ENCODE assay signal across 10 cellular contexts in the genomic region with DNA sequence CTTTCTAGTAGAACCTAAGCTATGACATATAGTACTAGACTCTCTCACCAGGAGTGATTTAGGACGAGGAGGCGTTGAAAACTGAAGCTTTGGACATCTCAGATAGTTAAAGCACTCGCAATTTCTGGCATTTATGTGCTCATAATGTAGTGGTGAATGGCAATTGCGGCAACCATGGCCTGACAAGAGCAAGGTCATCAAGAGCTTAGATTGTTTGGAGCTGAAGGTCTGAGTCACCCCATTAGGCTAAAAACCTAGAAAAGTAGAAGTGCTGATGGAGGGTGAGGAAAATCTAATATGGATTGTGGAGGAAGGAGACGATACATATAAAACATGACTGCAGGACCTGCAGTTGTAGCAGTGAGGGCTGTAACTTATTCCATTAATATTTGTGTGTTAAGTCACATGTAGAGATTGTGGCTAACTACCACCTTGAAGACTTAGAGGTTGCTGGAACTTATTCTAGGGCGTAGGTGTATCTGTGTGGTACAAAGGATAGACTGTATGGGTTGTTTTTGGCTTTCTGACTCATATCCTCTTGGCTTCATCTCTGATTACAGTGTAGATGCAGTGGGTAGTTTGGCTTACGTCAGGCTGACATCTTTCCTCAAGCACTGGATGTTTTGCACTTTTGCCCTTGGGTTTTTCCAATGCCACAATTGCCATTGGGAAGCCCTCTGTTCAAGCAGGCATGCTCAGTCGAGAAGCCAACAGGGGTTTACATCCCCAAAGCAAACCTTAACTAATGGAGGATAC.
DNase-seq lines count a peak whose midpoint lies in the region; ATAC-seq and TF ChIP-seq lines count a peak whose summit lies in the region.
"Had no signal": no experiment of that assay in that cellular context is flagged by ENCODE, and none has a peak within 500 bp of the region (broad histone marks: within the 10 kb centered on the region; RNA-seq: fewer than 3 reads in every experiment).

No MANE protein-coding gene starts in this region.

- H3K4me3 Mint-ChIP-seq in activated CD8-positive, alpha-beta T cell treated with anti-CD3 and anti-CD28 coated beads, Interleukin-2, amount 10 ng/mL, durations not matched to agents 7 days and 5 days: no peak overlapping the region
- H3K4me3 Mint-ChIP-seq in stimulated activated naive CD8-positive, alpha-beta T cell treated with anti-CD3 and anti-CD28 coated beads, Interleukin-15, amount 100 ng/mL, for 72 hours: no peak overlapping the region

- no peak for TF ChIP-seq CTCF in foreskin fibroblast (IDR thresholded peaks at IDR 0.05; ENCODE audit: low read depth, low read length)
- TF ChIP-seq CTCF in omental fat pad (IDR thresholded peaks at IDR 0.05): no peak

- POLR2A ChIA-PET in activated CD8-positive, alpha-beta T cell treated with anti-CD3 and anti-CD28 coated beads, Interleukin-2, amount 10 ng/mL, durations not matched to agents 7 days and 5 days (lab: Charles Lee): no interaction called here

- CTCF ChIA-PET in activated CD8-positive, alpha-beta T cell treated with anti-CD3 and anti-CD28 coated beads, Interleukin-2, amount 10 ng/mL, durations not matched to agents 7 days and 5 days (lab: Charles Lee): interaction anchor here (0.9 to 1.6 kb wide), 9 partner anchors 12 to 334 kb away, joined by 3 to 7 read pairs (median 5); no protein-coding TSS in a partner anchor

- no peak overlapping the region for H3K4me3 ChIP-seq in foreskin fibroblast (ENCODE audit: low read depth in 1 of 2, low read length in 2 of 2)

- DNase-seq in activated T-cell treated with anti-CD3 and anti-CD28 coated beads, Interleukin-2, amount 50 U/mL, for 48 hours: peak; percentile 26 to 29
- DNase-seq in activated T-cell treated with anti-CD3 and anti-CD28 coated beads, Interleukin-2, amount 50 U/mL, for 1 hour: no peak
- DNase-seq in activated CD8-positive, alpha-beta T cell treated with anti-CD3 and anti-CD28 coated beads, Interleukin-2, amount 10 ng/mL, durations not matched to agents 7 days and 5 days: peak; percentile 42
- DNase-seq in foreskin fibroblast (peak; percentile 88 to 90), DMS153 (lab: John Stamatoyannopoulos, UW) (no peak), omental fat pad (ENCODE audit: low spot score) (no peak)
- DNase-seq in stimulated activated naive CD8-positive, alpha-beta T cell treated with anti-CD3 and anti-CD28 coated beads, Interleukin-15, amount 100 ng/mL, for 72 hours: peak; percentile 15 to 22
- DNase-seq: Kasumi-1, OCI-M1 had no signal

- H3K4me1 Mint-ChIP-seq in activated CD8-positive, alpha-beta T cell treated with anti-CD3 and anti-CD28 coated beads, Interleukin-2, amount 10 ng/mL, durations not matched to agents 7 days and 5 days (ENCODE audit: low read depth): peaks cover 24% of the 10 kb centered on the region
- H3K4me1 Mint-ChIP-seq in stimulated activated naive CD8-positive, alpha-beta T cell treated with anti-CD3 and anti-CD28 coated beads, Interleukin-15, amount 100 ng/mL, for 72 hours: peaks cover 26% of the 10 kb centered on the region

- no peaks in the 10 kb centered on the region for H3K9me3 Mint-ChIP-seq in activated CD8-positive, alpha-beta T cell treated with anti-CD3 and anti-CD28 coated beads, Interleukin-2, amount 10 ng/mL, durations not matched to agents 7 days and 5 days (ENCODE audit: insufficient read depth)
- H3K9me3 Mint-ChIP-seq in stimulated activated naive CD8-positive, alpha-beta T cell treated with anti-CD3 and anti-CD28 coated beads, Interleukin-15, amount 100 ng/mL, for 72 hours: no peaks in the 10 kb centered on the region

- no peaks in the 10 kb centered on the region for H3K36me3 Mint-ChIP-seq in activated CD8-positive, alpha-beta T cell treated with anti-CD3 and anti-CD28 coated beads, Interleukin-2, amount 10 ng/mL, durations not matched to agents 7 days and 5 days (ENCODE audit: low read depth)

- peaks cover 32% of the 10 kb centered on the region for H3K27me3 Mint-ChIP-seq in activated CD8-positive, alpha-beta T cell treated with anti-CD3 and anti-CD28 coated beads, Interleukin-2, amount 10 ng/mL, durations not matched to agents 7 days and 5 days (ENCODE audit: low read depth)
- H3K27me3 Mint-ChIP-seq in stimulated activated naive CD8-positive, alpha-beta T cell treated with anti-CD3 and anti-CD28 coated beads, Interleukin-15, amount 100 ng/mL, for 72 hours: peaks cover 47% of the 10 kb centered on the region

- peak overlapping the region; percentile 4 for H3K27ac Mint-ChIP-seq in activated CD8-positive, alpha-beta T cell treated with anti-CD3 and anti-CD28 coated beads, Interleukin-2, amount 10 ng/mL, durations not matched to agents 7 days and 5 days
- H3K27ac Mint-ChIP-seq in stimulated activated naive CD8-positive, alpha-beta T cell treated with anti-CD3 and anti-CD28 coated beads, Interleukin-15, amount 100 ng/mL, for 72 hours: no peak overlapping the region

- ATAC-seq in activated CD8-positive, alpha-beta T cell treated with anti-CD3 and anti-CD28 coated beads, Interleukin-2, amount 10 ng/mL, durations not matched to agents 7 days and 5 days: peak; percentile 97
- peak; percentile 100 for ATAC-seq in stimulated activated naive CD8-positive, alpha-beta T cell treated with anti-CD3 and anti-CD28 coated beads, Interleukin-15, amount 100 ng/mL, for 72 hours
- ATAC-seq in GM19452 (IDR thresholded peaks at IDR 0.05; ENCODE audit: unreplicated experiment): no peak
- no peak for ATAC-seq in omental fat pad (ENCODE audit: low FRiP score)

Comparison
In these comparisons a context has a peak if more than half of its experiments do, and no peak if none do; other contexts are left out.
1. DNase-seq: peak in activated T-cell treated with anti-CD3 and anti-CD28 coated beads, Interleukin-2, amount 50 U/mL, for 48 hours (2 of 2), activated CD8-positive, alpha-beta T cell treated with anti-CD3 and anti-CD28 coated beads, Interleukin-2, amount 10 ng/mL, durations not matched to agents 7 days and 5 days (single experiment), foreskin fibroblast (2 of 2) and stimulated activated naive CD8-positive, alpha-beta T cell treated with anti-CD3 and anti-CD28 coated beads, Interleukin-15, amount 100 ng/mL, for 72 hours (2 of 2); none in activated T-cell treated with anti-CD3 and anti-CD28 coated beads, Interleukin-2, amount 50 U/mL, for 1 hour (single experiment), DMS153 (single experiment) and omental fat pad (single experiment).
2. ATAC-seq: peak in activated CD8-positive, alpha-beta T cell treated with anti-CD3 and anti-CD28 coated beads, Interleukin-2, amount 10 ng/mL, durations not matched to agents 7 days and 5 days (single experiment) and stimulated activated naive CD8-positive, alpha-beta T cell treated with anti-CD3 and anti-CD28 coated beads, Interleukin-15, amount 100 ng/mL, for 72 hours (single experiment); none in GM19452 (single experiment) and omental fat pad (single experiment).